In the genomic region with DNA sequence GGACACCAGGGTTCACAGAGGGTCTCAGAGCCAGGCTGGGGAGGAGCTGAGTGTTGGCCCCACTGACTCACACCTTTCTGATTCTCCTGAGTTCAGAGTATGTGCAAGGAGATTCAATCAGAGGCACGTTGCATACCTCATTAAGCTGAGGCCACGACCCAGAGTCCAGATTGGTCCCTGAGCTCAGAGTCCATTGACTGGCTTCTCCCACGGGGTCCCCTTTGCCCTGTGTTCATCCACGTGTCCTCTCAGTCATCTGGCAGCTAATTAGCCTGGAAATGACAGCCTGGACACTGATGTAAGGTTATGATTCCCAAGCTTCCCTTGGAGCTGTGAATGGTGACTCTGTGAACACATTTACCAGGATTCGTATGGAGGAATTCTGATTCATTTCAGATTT, we compare ENCODE assay signal across 22 cellular contexts.
"Had no signal": no experiment of that assay in that cellular context is flagged by ENCODE, and none has a peak within 500 bp of the region (broad histone marks: within the 10 kb centered on the region; RNA-seq: fewer than 3 reads in every experiment).

No MANE protein-coding gene starts in this region.

- H3K27ac ChIP-seq: adrenal gland, SJCRH30, VCaP had no signal

- DNase-seq: activated CD4-positive, alpha-beta T cell treated with anti-CD3 and anti-CD28 coated beads for 36 hours; activated CD4-positive, alpha-beta T cell treated with anti-CD3 and anti-CD28 coated beads, Interleukin-2, amount 50 U/mL, for 1 hour; activated CD4-positive, CD25-positive, alpha-beta regulatory T cell; activated CD8-positive, alpha-beta memory T cell treated with anti-CD3 and anti-CD28 coated beads, Interleukin-2, amount 50 U/mL, for 4 hours; activated CD8-positive, alpha-beta T cell treated with anti-CD3 and anti-CD28 coated beads for 36 hours; activated naive CD4-positive, alpha-beta T cell treated with anti-CD3 and anti-CD28 coated beads, Interleukin-2, amount 50 U/mL, for 16 hours; activated naive CD8-positive, alpha-beta T cell treated with anti-CD3 and anti-CD28 coated beads, Interleukin-2, amount 10 ng/mL, durations not matched to agents 7 days and 5 days; activated T-cell treated with anti-CD3 and anti-CD28 coated beads, Interleukin-2, amount 50 U/mL, for 72 hours; adrenal gland; anterior cingulate cortex; MG63; NCI-H1092 treated with DMSO at 0.1 percent for 48 hours; NCI-H1417 treated with DMSO at 0.1 percent for 48 hours; NCI-H1694 treated with DMSO at 0.1 percent for 48 hours; NCI-H2029 treated with DMSO at 0.1 percent for 48 hours; NCI-H345; NCI-H510A treated with DMSO at 0.1 percent for 48 hours; NCI-H69; SJCRH30; SK-N-SH; T-helper 1 cell had no signal

- H3K9me3 ChIP-seq: adrenal gland, MG63, SJCRH30, SK-N-SH had no signal

- H3K4me3 ChIP-seq: adrenal gland, MG63, SJCRH30 had no signal

- H3K27me3 ChIP-seq: adrenal gland, MG63, SJCRH30 had no signal

- ATAC-seq: activated CD4-positive, alpha-beta T cell treated with anti-CD3 and anti-CD28 coated beads for 36 hours; activated CD8-positive, alpha-beta T cell treated with anti-CD3 and anti-CD28 coated beads for 36 hours; activated T-cell treated with anti-CD3 and anti-CD28 coated beads, Interleukin-2, amount 50 U/mL, for 72 hours had no signal

- H3K36me3 ChIP-seq: adrenal gland, MG63, SJCRH30 had no signal

- H3K4me1 ChIP-seq: adrenal gland had no signal
